1 cellular context compared by ENCODE assay signal in the genomic region with DNA sequence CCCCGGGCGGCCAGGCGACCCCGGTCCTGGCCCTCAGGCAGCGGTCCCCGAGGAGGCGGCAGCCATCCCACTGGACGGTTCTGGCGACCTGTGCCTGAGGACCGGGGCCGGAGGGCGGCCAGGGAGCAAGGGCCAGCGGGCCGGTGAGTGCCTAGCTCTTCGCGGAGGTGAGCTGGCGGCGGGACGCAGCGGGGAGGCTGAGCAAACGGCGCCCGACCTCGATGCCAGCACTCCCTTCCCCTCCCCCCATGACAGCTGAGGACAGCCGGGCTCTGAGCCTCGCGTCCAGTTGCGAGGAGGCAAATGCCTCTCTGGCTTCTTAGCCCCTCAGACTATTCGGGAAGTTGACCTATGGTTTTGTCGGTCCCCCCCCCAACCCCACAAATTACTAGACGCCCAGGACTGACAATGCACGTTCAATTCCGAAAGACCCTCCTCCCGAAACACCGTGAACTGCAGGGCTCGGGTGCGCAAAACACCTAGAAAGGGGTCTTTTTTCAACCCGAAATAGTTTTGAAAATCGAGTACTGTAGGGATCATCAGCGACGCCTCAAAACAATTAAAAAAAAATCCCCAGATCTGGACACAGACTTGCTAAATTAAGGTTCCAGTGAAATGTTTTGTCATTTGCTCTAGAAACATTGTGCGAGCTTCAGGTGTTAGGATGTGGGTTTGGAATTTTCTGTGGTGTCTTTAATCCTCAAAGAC.
TF ChIP-seq lines count a peak whose summit lies in the region.

No MANE protein-coding gene starts in this region.

TF ChIP-seq in HepG2, 621 proteins besides CTCF, POLR2A, EP300 and RAD21 (continues in another document):
- TF ChIP-seq, protein P1, sequence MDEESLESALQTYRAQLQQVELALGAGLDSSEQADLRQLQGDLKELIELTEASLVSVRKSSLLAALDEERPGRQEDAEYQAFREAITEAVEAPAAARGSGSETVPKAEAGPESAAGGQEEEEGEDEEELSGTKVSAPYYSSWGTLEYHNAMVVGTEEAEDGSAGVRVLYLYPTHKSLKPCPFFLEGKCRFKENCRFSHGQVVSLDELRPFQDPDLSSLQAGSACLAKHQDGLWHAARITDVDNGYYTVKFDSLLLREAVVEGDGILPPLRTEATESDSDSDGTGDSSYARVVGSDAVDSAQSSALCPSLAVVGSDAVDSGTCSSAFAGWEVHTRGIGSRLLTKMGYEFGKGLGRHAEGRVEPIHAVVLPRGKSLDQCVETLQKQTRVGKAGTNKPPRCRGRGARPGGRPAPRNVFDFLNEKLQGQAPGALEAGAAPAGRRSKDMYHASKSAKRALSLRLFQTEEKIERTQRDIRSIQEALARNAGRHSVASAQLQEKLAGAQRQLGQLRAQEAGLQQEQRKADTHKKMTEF (CRISPR knock-in tag; IDR thresholded peaks at IDR 0.05): no peak; the same call in 1 of the 2 replicates
- TF ChIP-seq ZNF792 (CRISPR knock-in tag; IDR thresholded peaks at IDR 0.05) (0 out of 2 replicates have a peak, but pooled peaks have one; percentile 51), ZNF773 (CRISPR knock-in tag; IDR thresholded peaks at IDR 0.05; ENCODE audit: borderline replicate concordance) (no peak), ZNF230 (CRISPR knock-in tag; IDR thresholded peaks at IDR 0.05) (peak; percentile 20; the same call in 1 of the 2 replicates), ZNF143 (CRISPR knock-in tag; IDR thresholded peaks at IDR 0.05) (0 out of 2 replicates have a peak, but pooled peaks have one; percentile 15), KLF11 (CRISPR knock-in tag; IDR thresholded peaks at IDR 0.05) (no peak), BRD4 (CRISPR knock-in tag; IDR thresholded peaks at IDR 0.05) (peak; percentile 85; the same call in 1 of the 2 replicates), ZNF136 (CRISPR knock-in tag; IDR thresholded peaks at IDR 0.05; ENCODE audit: low read depth) (0 out of 2 replicates have a peak, but pooled peaks have one; percentile 58), TEAD3 (CRISPR knock-in tag; optimal IDR thresholded peaks at IDR 0.05; ENCODE audit: borderline replicate concordance) (peak; percentile 8), KDM5B (CRISPR knock-in tag; IDR thresholded peaks at IDR 0.05; ENCODE audit: borderline replicate concordance) (peak; percentile 52; the same call in 1 of the 2 replicates), EZH2 (conservative IDR thresholded peaks at IDR 0.05; ENCODE audit: low read depth, low read length) (no peak), HDAC6 (IDR thresholded peaks at IDR 0.05; ENCODE audit: low read depth, low read length) (no peak), ZNF205 (CRISPR knock-in tag; IDR thresholded peaks at IDR 0.05) (no peak), ZNF160 (CRISPR knock-in tag; IDR thresholded peaks at IDR 0.05) (peak; percentile 52; the same call in 1 of the 2 replicates), SP2 (CRISPR knock-in tag; IDR thresholded peaks at IDR 0.05) (0 out of 2 replicates have a peak, but pooled peaks have one; percentile 19), PHB2 (IDR thresholded peaks at IDR 0.05; ENCODE audit: partially characterized antibody) (no peak), ZNF446 (CRISPR knock-in tag; IDR thresholded peaks at IDR 0.05) (0 out of 2 replicates have a peak, but pooled peaks have one; percentile 52), ZSCAN9 (CRISPR knock-in tag; IDR thresholded peaks at IDR 0.05; ENCODE audit: borderline replicate concordance) (no peak; the same call in 1 of the 2 replicates), IRF2 (CRISPR knock-in tag; IDR thresholded peaks at IDR 0.05) (peak; percentile 40), ZNF614 (CRISPR knock-in tag; IDR thresholded peaks at IDR 0.05; ENCODE audit: borderline replicate concordance) (no peak), ZNF607 (CRISPR knock-in tag; IDR thresholded peaks at IDR 0.05; ENCODE audit: borderline replicate concordance) (no peak; the same call in 1 of the 2 replicates), HOXA3 (CRISPR knock-in tag; IDR thresholded peaks at IDR 0.05) (peak; percentile 45), SMAD9 (CRISPR knock-in tag; IDR thresholded peaks at IDR 0.05) (no peak), ZNF761 (CRISPR knock-in tag; conservative IDR thresholded peaks at IDR 0.05) (peak; percentile 72; the same call in 1 of the 2 replicates)
- TF ChIP-seq, protein P2, sequence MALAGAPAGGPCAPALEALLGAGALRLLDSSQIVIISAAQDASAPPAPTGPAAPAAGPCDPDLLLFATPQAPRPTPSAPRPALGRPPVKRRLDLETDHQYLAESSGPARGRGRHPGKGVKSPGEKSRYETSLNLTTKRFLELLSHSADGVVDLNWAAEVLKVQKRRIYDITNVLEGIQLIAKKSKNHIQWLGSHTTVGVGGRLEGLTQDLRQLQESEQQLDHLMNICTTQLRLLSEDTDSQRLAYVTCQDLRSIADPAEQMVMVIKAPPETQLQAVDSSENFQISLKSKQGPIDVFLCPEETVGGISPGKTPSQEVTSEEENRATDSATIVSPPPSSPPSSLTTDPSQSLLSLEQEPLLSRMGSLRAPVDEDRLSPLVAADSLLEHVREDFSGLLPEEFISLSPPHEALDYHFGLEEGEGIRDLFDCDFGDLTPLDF (CRISPR knock-in tag; IDR thresholded peaks at IDR 0.05): no peak
- TF ChIP-seq, protein P3, sequence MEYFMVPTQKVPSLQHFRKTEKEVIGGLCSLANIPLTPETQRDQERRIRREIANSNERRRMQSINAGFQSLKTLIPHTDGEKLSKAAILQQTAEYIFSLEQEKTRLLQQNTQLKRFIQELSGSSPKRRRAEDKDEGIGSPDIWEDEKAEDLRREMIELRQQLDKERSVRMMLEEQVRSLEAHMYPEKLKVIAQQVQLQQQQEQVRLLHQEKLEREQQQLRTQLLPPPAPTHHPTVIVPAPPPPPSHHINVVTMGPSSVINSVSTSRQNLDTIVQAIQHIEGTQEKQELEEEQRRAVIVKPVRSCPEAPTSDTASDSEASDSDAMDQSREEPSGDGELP (IDR thresholded peaks at IDR 0.05; ENCODE audit: borderline replicate concordance, low read depth): peak; percentile 78; the same call in 1 of the 2 replicates
- TF ChIP-seq, protein P4, sequence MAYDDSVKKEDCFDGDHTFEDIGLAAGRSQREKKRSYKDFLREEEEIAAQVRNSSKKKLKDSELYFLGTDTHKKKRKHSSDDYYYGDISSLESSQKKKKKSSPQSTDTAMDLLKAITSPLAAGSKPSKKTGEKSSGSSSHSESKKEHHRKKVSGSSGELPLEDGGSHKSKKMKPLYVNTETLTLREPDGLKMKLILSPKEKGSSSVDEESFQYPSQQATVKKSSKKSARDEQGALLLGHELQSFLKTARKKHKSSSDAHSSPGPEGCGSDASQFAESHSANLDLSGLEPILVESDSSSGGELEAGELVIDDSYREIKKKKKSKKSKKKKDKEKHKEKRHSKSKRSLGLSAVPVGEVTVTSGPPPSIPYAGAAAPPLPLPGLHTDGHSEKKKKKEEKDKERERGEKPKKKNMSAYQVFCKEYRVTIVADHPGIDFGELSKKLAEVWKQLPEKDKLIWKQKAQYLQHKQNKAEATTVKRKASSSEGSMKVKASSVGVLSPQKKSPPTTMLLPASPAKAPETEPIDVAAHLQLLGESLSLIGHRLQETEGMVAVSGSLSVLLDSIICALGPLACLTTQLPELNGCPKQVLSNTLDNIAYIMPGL (CRISPR knock-in tag; IDR thresholded peaks at IDR 0.05; ENCODE audit: borderline replicate concordance in 1 of 2, low read depth in 1 of 2): peak in 1 of 2 experiments; percentile 59; a peak in 3 of 4 replicates
- TF ChIP-seq, protein P5, sequence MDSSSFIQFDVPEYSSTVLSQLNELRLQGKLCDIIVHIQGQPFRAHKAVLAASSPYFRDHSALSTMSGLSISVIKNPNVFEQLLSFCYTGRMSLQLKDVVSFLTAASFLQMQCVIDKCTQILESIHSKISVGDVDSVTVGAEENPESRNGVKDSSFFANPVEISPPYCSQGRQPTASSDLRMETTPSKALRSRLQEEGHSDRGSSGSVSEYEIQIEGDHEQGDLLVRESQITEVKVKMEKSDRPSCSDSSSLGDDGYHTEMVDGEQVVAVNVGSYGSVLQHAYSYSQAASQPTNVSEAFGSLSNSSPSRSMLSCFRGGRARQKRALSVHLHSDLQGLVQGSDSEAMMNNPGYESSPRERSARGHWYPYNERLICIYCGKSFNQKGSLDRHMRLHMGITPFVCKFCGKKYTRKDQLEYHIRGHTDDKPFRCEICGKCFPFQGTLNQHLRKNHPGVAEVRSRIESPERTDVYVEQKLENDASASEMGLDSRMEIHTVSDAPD (CRISPR knock-in tag; IDR thresholded peaks at IDR 0.05): 0 out of 2 replicates have a peak, but pooled peaks have one; percentile 14
- TF ChIP-seq, protein P6, sequence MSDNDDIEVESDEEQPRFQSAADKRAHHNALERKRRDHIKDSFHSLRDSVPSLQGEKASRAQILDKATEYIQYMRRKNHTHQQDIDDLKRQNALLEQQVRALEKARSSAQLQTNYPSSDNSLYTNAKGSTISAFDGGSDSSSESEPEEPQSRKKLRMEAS (IDR thresholded peaks at IDR 0.05): 0 out of 2 replicates have a peak, but pooled peaks have one; percentile 39
- TF ChIP-seq, protein P7, sequence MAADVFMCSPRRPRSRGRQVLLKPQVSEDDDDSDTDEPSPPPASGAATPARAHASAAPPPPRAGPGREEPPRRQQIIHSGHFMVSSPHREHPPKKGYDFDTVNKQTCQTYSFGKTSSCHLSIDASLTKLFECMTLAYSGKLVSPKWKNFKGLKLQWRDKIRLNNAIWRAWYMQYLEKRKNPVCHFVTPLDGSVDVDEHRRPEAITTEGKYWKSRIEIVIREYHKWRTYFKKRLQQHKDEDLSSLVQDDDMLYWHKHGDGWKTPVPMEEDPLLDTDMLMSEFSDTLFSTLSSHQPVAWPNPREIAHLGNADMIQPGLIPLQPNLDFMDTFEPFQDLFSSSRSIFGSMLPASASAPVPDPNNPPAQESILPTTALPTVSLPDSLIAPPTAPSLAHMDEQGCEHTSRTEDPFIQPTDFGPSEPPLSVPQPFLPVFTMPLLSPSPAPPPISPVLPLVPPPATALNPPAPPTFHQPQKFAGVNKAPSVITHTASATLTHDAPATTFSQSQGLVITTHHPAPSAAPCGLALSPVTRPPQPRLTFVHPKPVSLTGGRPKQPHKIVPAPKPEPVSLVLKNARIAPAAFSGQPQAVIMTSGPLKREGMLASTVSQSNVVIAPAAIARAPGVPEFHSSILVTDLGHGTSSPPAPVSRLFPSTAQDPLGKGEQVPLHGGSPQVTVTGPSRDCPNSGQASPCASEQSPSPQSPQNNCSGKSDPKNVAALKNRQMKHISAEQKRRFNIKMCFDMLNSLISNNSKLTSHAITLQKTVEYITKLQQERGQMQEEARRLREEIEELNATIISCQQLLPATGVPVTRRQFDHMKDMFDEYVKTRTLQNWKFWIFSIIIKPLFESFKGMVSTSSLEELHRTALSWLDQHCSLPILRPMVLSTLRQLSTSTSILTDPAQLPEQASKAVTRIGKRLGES (CRISPR knock-in tag; IDR thresholded peaks at IDR 0.05; ENCODE audit: borderline replicate concordance): no peak
- TF ChIP-seq, protein P8, sequence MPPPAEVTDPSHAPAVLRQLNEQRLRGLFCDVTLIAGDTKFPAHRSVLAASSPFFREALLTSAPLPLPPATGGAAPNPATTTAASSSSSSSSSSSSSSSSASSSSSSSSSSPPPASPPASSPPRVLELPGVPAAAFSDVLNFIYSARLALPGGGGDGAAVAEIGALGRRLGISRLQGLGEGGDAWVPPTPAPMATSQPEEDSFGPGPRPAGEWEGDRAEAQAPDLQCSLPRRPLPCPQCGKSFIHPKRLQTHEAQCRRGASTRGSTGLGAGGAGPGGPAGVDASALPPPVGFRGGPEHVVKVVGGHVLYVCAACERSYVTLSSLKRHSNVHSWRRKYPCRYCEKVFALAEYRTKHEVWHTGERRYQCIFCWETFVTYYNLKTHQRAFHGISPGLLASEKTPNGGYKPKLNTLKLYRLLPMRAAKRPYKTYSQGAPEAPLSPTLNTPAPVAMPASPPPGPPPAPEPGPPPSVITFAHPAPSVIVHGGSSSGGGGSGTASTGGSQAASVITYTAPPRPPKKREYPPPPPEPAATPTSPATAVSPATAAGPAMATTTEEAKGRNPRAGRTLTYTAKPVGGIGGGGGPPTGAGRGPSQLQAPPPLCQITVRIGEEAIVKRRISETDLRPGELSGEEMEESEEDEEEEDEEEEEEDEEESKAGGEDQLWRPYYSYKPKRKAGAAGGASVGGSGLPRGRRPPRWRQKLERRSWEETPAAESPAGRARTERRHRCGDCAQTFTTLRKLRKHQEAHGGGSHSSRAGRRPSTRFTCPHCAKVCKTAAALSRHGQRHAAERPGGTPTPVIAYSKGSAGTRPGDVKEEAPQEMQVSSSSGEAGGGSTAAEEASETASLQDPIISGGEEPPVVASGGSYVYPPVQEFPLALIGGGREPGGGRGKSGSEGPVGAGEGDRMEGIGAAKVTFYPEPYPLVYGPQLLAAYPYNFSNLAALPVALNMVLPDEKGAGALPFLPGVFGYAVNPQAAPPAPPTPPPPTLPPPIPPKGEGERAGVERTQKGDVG (CRISPR knock-in tag; IDR thresholded peaks at IDR 0.05; ENCODE audit: borderline replicate concordance): no peak
- TF ChIP-seq, protein P9, sequence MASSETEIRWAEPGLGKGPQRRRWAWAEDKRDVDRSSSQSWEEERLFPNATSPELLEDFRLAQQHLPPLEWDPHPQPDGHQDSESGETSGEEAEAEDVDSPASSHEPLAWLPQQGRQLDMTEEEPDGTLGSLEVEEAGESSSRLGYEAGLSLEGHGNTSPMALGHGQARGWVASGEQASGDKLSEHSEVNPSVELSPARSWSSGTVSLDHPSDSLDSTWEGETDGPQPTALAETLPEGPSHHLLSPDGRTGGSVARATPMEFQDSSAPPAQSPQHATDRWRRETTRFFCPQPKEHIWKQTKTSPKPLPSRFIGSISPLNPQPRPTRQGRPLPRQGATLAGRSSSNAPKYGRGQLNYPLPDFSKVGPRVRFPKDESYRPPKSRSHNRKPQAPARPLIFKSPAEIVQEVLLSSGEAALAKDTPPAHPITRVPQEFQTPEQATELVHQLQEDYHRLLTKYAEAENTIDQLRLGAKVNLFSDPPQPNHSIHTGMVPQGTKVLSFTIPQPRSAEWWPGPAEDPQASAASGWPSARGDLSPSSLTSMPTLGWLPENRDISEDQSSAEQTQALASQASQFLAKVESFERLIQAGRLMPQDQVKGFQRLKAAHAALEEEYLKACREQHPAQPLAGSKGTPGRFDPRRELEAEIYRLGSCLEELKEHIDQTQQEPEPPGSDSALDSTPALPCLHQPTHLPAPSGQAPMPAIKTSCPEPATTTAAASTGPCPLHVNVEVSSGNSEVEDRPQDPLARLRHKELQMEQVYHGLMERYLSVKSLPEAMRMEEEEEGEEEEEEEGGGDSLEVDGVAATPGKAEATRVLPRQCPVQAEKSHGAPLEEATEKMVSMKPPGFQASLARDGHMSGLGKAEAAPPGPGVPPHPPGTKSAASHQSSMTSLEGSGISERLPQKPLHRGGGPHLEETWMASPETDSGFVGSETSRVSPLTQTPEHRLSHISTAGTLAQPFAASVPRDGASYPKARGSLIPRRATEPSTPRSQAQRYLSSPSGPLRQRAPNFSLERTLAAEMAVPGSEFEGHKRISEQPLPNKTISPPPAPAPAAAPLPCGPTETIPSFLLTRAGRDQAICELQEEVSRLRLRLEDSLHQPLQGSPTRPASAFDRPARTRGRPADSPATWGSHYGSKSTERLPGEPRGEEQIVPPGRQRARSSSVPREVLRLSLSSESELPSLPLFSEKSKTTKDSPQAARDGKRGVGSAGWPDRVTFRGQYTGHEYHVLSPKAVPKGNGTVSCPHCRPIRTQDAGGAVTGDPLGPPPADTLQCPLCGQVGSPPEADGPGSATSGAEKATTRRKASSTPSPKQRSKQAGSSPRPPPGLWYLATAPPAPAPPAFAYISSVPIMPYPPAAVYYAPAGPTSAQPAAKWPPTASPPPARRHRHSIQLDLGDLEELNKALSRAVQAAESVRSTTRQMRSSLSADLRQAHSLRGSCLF (CRISPR knock-in tag; IDR thresholded peaks at IDR 0.05; ENCODE audit: borderline replicate concordance): no peak
